ENCODE assay signal across 13 cellular contexts in the genomic region with DNA sequence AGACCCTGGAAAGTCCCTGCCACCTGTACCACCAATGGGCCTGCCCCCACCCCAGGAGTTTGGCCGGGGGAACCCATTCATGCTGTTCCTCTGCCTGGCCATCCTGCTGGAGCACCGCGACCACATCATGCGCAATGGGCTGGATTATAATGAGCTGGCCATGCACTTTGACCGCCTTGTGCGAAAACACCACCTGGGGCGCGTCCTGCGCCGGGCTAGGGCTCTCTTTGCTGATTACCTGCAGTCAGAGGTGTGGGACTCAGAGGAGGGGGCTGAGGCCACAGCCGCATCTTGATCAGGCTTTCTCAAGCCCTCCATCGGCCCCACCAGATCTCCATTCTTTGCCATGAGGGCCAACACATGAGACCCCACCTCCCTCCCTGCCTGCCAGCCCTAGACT. TPM values are rescaled to one million over a fixed set of nuclear protein-coding genes. Genes with fewer than 3 reads are reported as not detected.
DNase-seq lines count a peak whose midpoint lies in the region; ATAC-seq and TF ChIP-seq lines count a peak whose summit lies in the region.
"Had no signal": no experiment of that assay in that cellular context is flagged by ENCODE, and none has a peak within 500 bp of the region (broad histone marks: within the 10 kb centered on the region; RNA-seq: fewer than 3 reads in every experiment).

No MANE protein-coding gene starts in this region.

- H3K4me3 Mint-ChIP-seq in activated T-cell treated with anti-CD3 and anti-CD28 coated beads, Interleukin-2, amount 50 U/mL, for 72 hours = no peak overlapping the region
- no peak overlapping the region for H3K4me3 Mint-ChIP-seq in chondrocyte (ENCODE audit: unreplicated experiment)
- H3K4me3 Mint-ChIP-seq in stimulated activated effector memory CD8-positive, alpha-beta T cell treated with anti-CD3 and anti-CD28 coated beads, Interleukin-12 subunit alpha, Interleukin-12 subunit beta, amount 100 ng/mL, for 72 hours = no peak overlapping the region
- no peak overlapping the region for H3K4me3 Mint-ChIP-seq in T-helper 2 cell treated with Interferon-gamma antibody and Interleukin-4, amounts not matched to agents 5 μg/mL and 100 μg/mL, for 36 hours
- H3K4me3 Mint-ChIP-seq: CD4-positive, alpha-beta memory T cell; GM23338; HFFc6 had no signal

- no peak for ATAC-seq in activated T-cell treated with anti-CD3 and anti-CD28 coated beads, Interleukin-2, amount 50 U/mL, for 72 hours (replicated peaks in 1 of 2)
- no peak for ATAC-seq in stimulated activated effector memory CD8-positive, alpha-beta T cell treated with anti-CD3 and anti-CD28 coated beads, Interleukin-12 subunit alpha, Interleukin-12 subunit beta, amount 100 ng/mL, for 72 hours
- ATAC-seq: GM23338 had no signal

- no peaks in the 10 kb centered on the region for H3K27me3 Mint-ChIP-seq in activated T-cell treated with anti-CD3 and anti-CD28 coated beads, Interleukin-2, amount 50 U/mL, for 72 hours (ENCODE audit: low read depth)
- H3K27me3 Mint-ChIP-seq in chondrocyte (ENCODE audit: low read depth) = no peaks in the 10 kb centered on the region
- H3K27me3 Mint-ChIP-seq in T-helper 2 cell treated with Interferon-gamma antibody and Interleukin-4, amounts not matched to agents 5 μg/mL and 100 μg/mL, for 36 hours (ENCODE audit: low read depth) = no peaks in the 10 kb centered on the region
- H3K27me3 Mint-ChIP-seq: CD4-positive, alpha-beta memory T cell had no signal

- peak overlapping the region; percentile 46 for H3K27ac Mint-ChIP-seq in activated T-cell treated with anti-CD3 and anti-CD28 coated beads, Interleukin-2, amount 50 U/mL, for 72 hours
- H3K27ac Mint-ChIP-seq in chondrocyte (ENCODE audit: unreplicated experiment) = no peak overlapping the region
- peak overlapping the region; percentile 75 for H3K27ac Mint-ChIP-seq in stimulated activated effector memory CD8-positive, alpha-beta T cell treated with anti-CD3 and anti-CD28 coated beads, Interleukin-12 subunit alpha, Interleukin-12 subunit beta, amount 100 ng/mL, for 72 hours
- no peak overlapping the region for H3K27ac Mint-ChIP-seq in T-helper 2 cell treated with Interferon-gamma antibody and Interleukin-4, amounts not matched to agents 5 μg/mL and 100 μg/mL, for 36 hours
- H3K27ac Mint-ChIP-seq: CD4-positive, alpha-beta memory T cell; GM23338; HFFc6 had no signal

- H3K9me3 Mint-ChIP-seq in activated T-cell treated with anti-CD3 and anti-CD28 coated beads, Interleukin-2, amount 50 U/mL, for 72 hours = no peaks in the 10 kb centered on the region
- peaks cover 9% of the 10 kb centered on the region for H3K9me3 Mint-ChIP-seq in chondrocyte (ENCODE audit: low read depth)
- H3K9me3 Mint-ChIP-seq in stimulated activated effector memory CD8-positive, alpha-beta T cell treated with anti-CD3 and anti-CD28 coated beads, Interleukin-12 subunit alpha, Interleukin-12 subunit beta, amount 100 ng/mL, for 72 hours = no peaks in the 10 kb centered on the region
- H3K9me3 Mint-ChIP-seq in T-helper 2 cell treated with Interferon-gamma antibody and Interleukin-4, amounts not matched to agents 5 μg/mL and 100 μg/mL, for 36 hours = no peaks in the 10 kb centered on the region
- H3K9me3 Mint-ChIP-seq: GM23338, HFFc6 had no signal

- peaks cover 2 to 9% of the 10 kb centered on the region in 2 donors for H3K36me3 Mint-ChIP-seq in activated T-cell treated with anti-CD3 and anti-CD28 coated beads, Interleukin-2, amount 50 U/mL, for 72 hours (ENCODE audit: insufficient read depth in 2 of 2)
- peaks cover 15% of the 10 kb centered on the region for H3K36me3 Mint-ChIP-seq in chondrocyte (ENCODE audit: low read depth)
- peaks cover 66% of the 10 kb centered on the region for H3K36me3 Mint-ChIP-seq in stimulated activated effector memory CD8-positive, alpha-beta T cell treated with anti-CD3 and anti-CD28 coated beads, Interleukin-12 subunit alpha, Interleukin-12 subunit beta, amount 100 ng/mL, for 72 hours
- peaks cover 20% of the 10 kb centered on the region for H3K36me3 Mint-ChIP-seq in T-helper 2 cell treated with Interferon-gamma antibody and Interleukin-4, amounts not matched to agents 5 μg/mL and 100 μg/mL, for 36 hours (ENCODE audit: low read depth)

- DNase-seq in activated T-cell treated with anti-CD3 and anti-CD28 coated beads, Interleukin-2, amount 50 U/mL, for 72 hours = no peak
- DNase-seq in activated T-cell treated with anti-CD3 and anti-CD28 coated beads for 4 hours (no peak), chondrocyte (ENCODE audit: low spot score) (peak; percentile 85), GM19238 (ENCODE audit: insufficient read length, low spot score) (no peak)
- DNase-seq in stimulated activated effector memory CD8-positive, alpha-beta T cell treated with anti-CD3 and anti-CD28 coated beads, Interleukin-12 subunit alpha, Interleukin-12 subunit beta, amount 100 ng/mL, for 72 hours (ENCODE audit: low spot score in 2 of 2) = no peak
- DNase-seq in T-helper 2 cell treated with Interferon-gamma antibody and Interleukin-4, amounts not matched to agents 5 μg/mL and 100 μg/mL, for 36 hours (ENCODE audit: low spot score) = no peak
- DNase-seq: C1 segment of cervical spinal cord; Calu3; CD4-positive, alpha-beta memory T cell; COR-L47; DND-41; HFFc6 had no signal

- TF ChIP-seq CTCF in chondrocyte (IDR thresholded peaks at IDR 0.05) = no peak

- no peaks in the 10 kb centered on the region for H3K4me1 Mint-ChIP-seq in activated T-cell treated with anti-CD3 and anti-CD28 coated beads, Interleukin-2, amount 50 U/mL, for 72 hours (ENCODE audit: low read depth)
- peaks cover 3% of the 10 kb centered on the region for H3K4me1 Mint-ChIP-seq in chondrocyte (ENCODE audit: low read depth)
- H3K4me1 Mint-ChIP-seq in stimulated activated effector memory CD8-positive, alpha-beta T cell treated with anti-CD3 and anti-CD28 coated beads, Interleukin-12 subunit alpha, Interleukin-12 subunit beta, amount 100 ng/mL, for 72 hours = no peaks in the 10 kb centered on the region
- no peaks in the 10 kb centered on the region for H3K4me1 Mint-ChIP-seq in T-helper 2 cell treated with Interferon-gamma antibody and Interleukin-4, amounts not matched to agents 5 μg/mL and 100 μg/mL, for 36 hours (ENCODE audit: low read depth)
- H3K4me1 Mint-ChIP-seq: CD4-positive, alpha-beta memory T cell; GM23338 had no signal

RNA-seq across cellular contexts. Expression of a gene that starts 13.6 kb away (rescaled TPM):
- total RNA-seq in activated T-cell treated with anti-CD3 and anti-CD28 coated beads, Interleukin-2, amount 50 U/mL, for 72 hours = 100 to 1,000 TPM; 183 to 225 TPM
- total RNA-seq in chondrocyte = 224 to 303 TPM (median 283 TPM) in 3 replicates

RNA-seq across cellular contexts. Expression of a gene that starts 21.2 kb away (rescaled TPM):
- 10 to 100 TPM; 20.4 to 20.5 TPM for total RNA-seq in activated T-cell treated with anti-CD3 and anti-CD28 coated beads, Interleukin-2, amount 50 U/mL, for 72 hours
- total RNA-seq in chondrocyte = 15.7 to 18.9 TPM (median 18.8 TPM) in 3 replicates

RNA-seq across cellular contexts. Expression of a gene that starts 36.6 kb away (rescaled TPM):
- total RNA-seq in activated T-cell treated with anti-CD3 and anti-CD28 coated beads, Interleukin-2, amount 50 U/mL, for 72 hours = 10 to 100 TPM; 55.7 to 59.9 TPM
- 87.7 to 92.9 TPM (median 92.3 TPM) in 3 replicates for total RNA-seq in chondrocyte

RNA-seq across cellular contexts. Expression of a gene that starts 39.1 kb away (rescaled TPM):
- 100 to 1,000 TPM; 112 to 113 TPM for total RNA-seq in activated T-cell treated with anti-CD3 and anti-CD28 coated beads, Interleukin-2, amount 50 U/mL, for 72 hours
- total RNA-seq in chondrocyte = 35.2 to 44.4 TPM (median 39.1 TPM) in 3 replicates

RNA-seq across cellular contexts. Expression of a gene that starts 51.9 kb away (rescaled TPM):
- 10 to 100 TPM; 19.4 to 20.3 TPM for total RNA-seq in activated T-cell treated with anti-CD3 and anti-CD28 coated beads, Interleukin-2, amount 50 U/mL, for 72 hours
- 10.8 to 23.1 TPM (median 12.5 TPM) in 3 replicates for total RNA-seq in chondrocyte

Comparison
In these comparisons a context has a peak if more than half of its experiments do, and no peak if none do; other contexts are left out.
1. H3K27ac Mint-ChIP-seq: peak in activated T-cell treated with anti-CD3 and anti-CD28 coated beads, Interleukin-2, amount 50 U/mL, for 72 hours (single experiment) and stimulated activated effector memory CD8-positive, alpha-beta T cell treated with anti-CD3 and anti-CD28 coated beads, Interleukin-12 subunit alpha, Interleukin-12 subunit beta, amount 100 ng/mL, for 72 hours (single experiment); none in chondrocyte (single experiment) and T-helper 2 cell treated with Interferon-gamma antibody and Interleukin-4, amounts not matched to agents 5 μg/mL and 100 μg/mL, for 36 hours (single experiment).